9 cellular contexts compared by ENCODE assay signal in genomic region chr12:124369055-124369900, GRCh38.
DNase-seq lines count a peak whose midpoint lies in the region; ATAC-seq, FAIRE-seq and TF ChIP-seq lines count a peak whose summit lies in the region.
"Had no signal": no experiment of that assay in that cellular context is flagged by ENCODE, and none has a peak within 500 bp of the region (broad histone marks: within the 10 kb centered on the region; RNA-seq: fewer than 3 reads in every experiment).

No MANE protein-coding gene starts in this region.

- TF ChIP-seq RAD21 in HepG2 (CRISPR knock-in tag; IDR thresholded peaks at IDR 0.05), result peak; percentile 55

- DNase-seq in HT1080 (ENCODE audit: low read depth) (peak; percentile 83), choroid plexus epithelial cell (ENCODE audit: low read depth) (peak; percentile 96), HepG2 (ENCODE audit: low spot score) (peak; percentile 69), NCI-H510A (lab: John Stamatoyannopoulos, UW) (no peak), mesendoderm (no peak), 8988T (no peak)
- DNase-seq: NK-92 treated with Interleukin-12 subunit alpha and Interleukin-12 subunit beta, amount 100 ng/mL, for 24 hours had no signal

- H2AFZ ChIP-seq in HepG2 (ENCODE audit: low read length), result no peak overlapping the region

- BruUV-seq in HepG2 (replicated peaks; lab: Mats Ljungman, UMichigan), result no TSS peak

- H3K23ac ChIP-seq in mesendoderm (ENCODE audit: low read length), result no peak overlapping the region

- no peak overlapping the region for H3K18ac ChIP-seq in mesendoderm (ENCODE audit: low read length)

- H3K27me3 ChIP-seq in HepG2 (ENCODE audit: control insufficient read depth in 1 of 2, insufficient read depth in 2 of 2, low read length in 2 of 2) (no peaks in the 10 kb centered on the region), subcutaneous abdominal adipose tissue (ENCODE audit: control insufficient read depth in 5 of 5, insufficient read depth in 4 of 5, low read length in 5 of 5) (no peaks in the 10 kb centered on the region), mesendoderm (ENCODE audit: insufficient read depth, low read length, poor library complexity) (no peaks in the 10 kb centered on the region)

- H4K5ac ChIP-seq in mesendoderm (ENCODE audit: low read length), result no peak overlapping the region

- H3K79me2 ChIP-seq in HepG2 (ENCODE audit: insufficient read depth, low read length), result no peaks in the 10 kb centered on the region
- H3K79me2 ChIP-seq in mesendoderm (ENCODE audit: control insufficient read depth, insufficient read depth, low read length), result no peaks in the 10 kb centered on the region

- no peak overlapping the region for H3K56ac ChIP-seq in mesendoderm (ENCODE audit: low read length)

- H3K27ac ChIP-seq in HepG2 (ENCODE audit: extremely low read length, insufficient read depth, low read length), result peak overlapping the region; percentile 77
- peak overlapping the region; percentile 90 for H3K27ac ChIP-seq in subcutaneous abdominal adipose tissue (ENCODE audit: low read depth, low read length)
- H3K27ac ChIP-seq in mesendoderm (ENCODE audit: low read depth, low read length), result no peak overlapping the region

- H2AK5ac ChIP-seq in mesendoderm (ENCODE audit: low read length), result no peak overlapping the region

- no peak overlapping the region for H4K8ac ChIP-seq in mesendoderm (ENCODE audit: low read depth, low read length)

- H3K4ac ChIP-seq in mesendoderm (ENCODE audit: low read depth, low read length), result no peak overlapping the region

- no peak overlapping the region for H2BK120ac ChIP-seq in mesendoderm (ENCODE audit: low read depth, low read length)

- ATAC-seq in HepG2 (peak; percentile 88), GM21825 (IDR thresholded peaks at IDR 0.05; ENCODE audit: unreplicated experiment) (no peak)

- WGBS in HepG2 (ENCODE audit: low lambda C conversion rate), result 79% methylated on average over 9 of the region's 41 CpGs
- no CpG with 5 or more reads among the region's 41 CpGs for WGBS in mesendoderm (ENCODE audit: extremely low coverage, insufficient coverage, low lambda C conversion rate)

- H3K9me3 ChIP-seq in HepG2 (ENCODE audit: low read length) (no peaks in the 10 kb centered on the region), subcutaneous abdominal adipose tissue (ENCODE audit: control insufficient read depth in 5 of 5, low read length in 5 of 5) (no peaks in the 10 kb centered on the region)

- in situ Hi-C loops in HepG2 (cut with HindIII; ENCODE audit: extremely low pct_ligation_motif_present, low pct_unique_long_range_greater_than_20kb), result no loop called here

- POLR2A ChIA-PET in HepG2 (lab: Yijun Ruan, JAX), result interaction anchor here (2.6 kb wide), 1 partner anchor 20 kb away, joined by 9 read pairs; no protein-coding TSS in a partner anchor

- H2BK15ac ChIP-seq in mesendoderm (replicated peaks; ENCODE audit: low read depth), result no peak overlapping the region

- H3K4me1 ChIP-seq in HepG2 (ENCODE audit: insufficient read depth, low read length) (peaks cover 37% of the 10 kb centered on the region), subcutaneous abdominal adipose tissue (ENCODE audit: control insufficient read depth in 5 of 5, insufficient read depth in 5 of 5, low read length in 5 of 5) (peaks cover 6 to 41% (median 36%) of the 10 kb centered on the region in 5 donors), mesendoderm (ENCODE audit: control insufficient read depth, low read depth, low read length) (no peaks in the 10 kb centered on the region)

- FAIRE-seq in HepG2 (lab: Jason Lieb, UNC), result peak; percentile 56

- H3K4me2 ChIP-seq in HepG2 (ENCODE audit: low read depth, low read length) (peak overlapping the region; percentile 56), mesendoderm (ENCODE audit: low read length) (no peak overlapping the region)

- peaks cover 2 to 27% of the 10 kb centered on the region in 2 experiments; a peak in 4 of 5 replicates for H3K36me3 ChIP-seq in HepG2 (replicated peaks in 1 of 2; ENCODE audit: control insufficient read depth in 1 of 2, insufficient read depth in 2 of 2, low read length in 2 of 2)
- peaks cover 0 to 75% (median 40%) of the 10 kb centered on the region in 5 donors for H3K36me3 ChIP-seq in subcutaneous abdominal adipose tissue (ENCODE audit: control insufficient read depth in 5 of 5, insufficient read depth in 5 of 5, low read length in 5 of 5)
- H3K36me3 ChIP-seq in mesendoderm (ENCODE audit: control insufficient read depth, insufficient read depth, low read length), result peaks cover 2% of the 10 kb centered on the region

- no peaks in the 10 kb centered on the region for H4K20me1 ChIP-seq in HepG2 (ENCODE audit: insufficient read depth, low read length)

- H2BK5ac ChIP-seq in mesendoderm (ENCODE audit: low read length), result no peak overlapping the region

- no peak for TF ChIP-seq POLR2A in HepG2 (IDR thresholded peaks at IDR 0.05; ENCODE audit: insufficient read depth in 1 of 2, low read depth in 2 of 2, low read length in 2 of 2)

- H3K4me3 ChIP-seq in choroid plexus epithelial cell (ENCODE audit: low read depth, low read length), result no peak overlapping the region
- H3K4me3 ChIP-seq in HepG2 (replicated peaks in 1 of 3; ENCODE audit: insufficient read depth in 1 of 3, low read depth in 2 of 3, low read length in 3 of 3), result peak overlapping the region in 1 of 3 experiments; percentile 47; a peak in 1 of 6 replicates
- H3K4me3 ChIP-seq in subcutaneous abdominal adipose tissue (ENCODE audit: low read depth in 1 of 5, low read length in 5 of 5), result no peak overlapping the region
- no peak overlapping the region for H3K4me3 ChIP-seq in mesendoderm (ENCODE audit: low read length)

- peaks cover 2% of the 10 kb centered on the region for H3K79me1 ChIP-seq in mesendoderm (ENCODE audit: low read length)

- peak; percentile 49 for TF ChIP-seq CTCF in choroid plexus epithelial cell (conservative IDR thresholded peaks at IDR 0.05; ENCODE audit: low read depth, low read length)
- TF ChIP-seq CTCF in HepG2 (CRISPR knock-in tag; IDR thresholded peaks at IDR 0.05), result peak; percentile 71

- CTCF ChIA-PET in HepG2 (lab: Yijun Ruan, JAX; ENCODE audit: low intra/inter-chr PET ratio, low total read pairs), result no interaction called here

- TF ChIP-seq EP300 in HepG2 (IDR thresholded peaks at IDR 0.05; ENCODE audit: low read depth in 2 of 2, low read length in 2 of 2) (no peak; a peak in 1 of 4 replicates), HepG2 (CRISPR knock-in tag; IDR thresholded peaks at IDR 0.05; ENCODE audit: borderline replicate concordance) (no peak)

- H3K9ac ChIP-seq in HepG2 (ENCODE audit: insufficient read depth, low read depth, low read length), result peak overlapping the region; percentile 59
- peak overlapping the region in 4 of 5 donors; percentile 45 to 74 (median 67) for H3K9ac ChIP-seq in subcutaneous abdominal adipose tissue (ENCODE audit: low read length in 5 of 5)
- H3K9ac ChIP-seq in mesendoderm (ENCODE audit: low read length), result no peak overlapping the region

- intact Hi-C loops in HepG2 (cut with micrococcal nuclease; ENCODE audit: unreplicated experiment), result loop anchor here (1.0 to 10.0 kb wide), 2 partner anchors 16 to 406 kb away; no protein-coding TSS in a partner anchor

TF ChIP-seq in HepG2, 621 proteins besides CTCF, POLR2A, EP300 and RAD21 (continues in another document):
- TF ChIP-seq NCOA2 (CRISPR knock-in tag; IDR thresholded peaks at IDR 0.05) (0 out of 2 replicates have a peak, but pooled peaks have one; percentile 23), UBTF (CRISPR knock-in tag; IDR thresholded peaks at IDR 0.05) (peak; percentile 94), ZMYM3 (CRISPR knock-in tag; IDR thresholded peaks at IDR 0.05) (peak; percentile 82), FOXP1 (IDR thresholded peaks at IDR 0.05) (no peak), FOXP1 (CRISPR knock-in tag; IDR thresholded peaks at IDR 0.05) (no peak), JUNB (CRISPR knock-in tag; IDR thresholded peaks at IDR 0.05; ENCODE audit: borderline replicate concordance) (no peak), MED1 (CRISPR knock-in tag; IDR thresholded peaks at IDR 0.05) (peak; percentile 80), CBX2 (IDR thresholded peaks at IDR 0.05; ENCODE audit: low read depth, low read length) (no peak), CBX2 (CRISPR knock-in tag; IDR thresholded peaks at IDR 0.05; ENCODE audit: low read depth) (no peak), PLRG1 (conservative IDR thresholded peaks at IDR 0.05) (no peak), TAF1 (CRISPR knock-in tag; IDR thresholded peaks at IDR 0.05) (no peak)
- TF ChIP-seq, protein P1, sequence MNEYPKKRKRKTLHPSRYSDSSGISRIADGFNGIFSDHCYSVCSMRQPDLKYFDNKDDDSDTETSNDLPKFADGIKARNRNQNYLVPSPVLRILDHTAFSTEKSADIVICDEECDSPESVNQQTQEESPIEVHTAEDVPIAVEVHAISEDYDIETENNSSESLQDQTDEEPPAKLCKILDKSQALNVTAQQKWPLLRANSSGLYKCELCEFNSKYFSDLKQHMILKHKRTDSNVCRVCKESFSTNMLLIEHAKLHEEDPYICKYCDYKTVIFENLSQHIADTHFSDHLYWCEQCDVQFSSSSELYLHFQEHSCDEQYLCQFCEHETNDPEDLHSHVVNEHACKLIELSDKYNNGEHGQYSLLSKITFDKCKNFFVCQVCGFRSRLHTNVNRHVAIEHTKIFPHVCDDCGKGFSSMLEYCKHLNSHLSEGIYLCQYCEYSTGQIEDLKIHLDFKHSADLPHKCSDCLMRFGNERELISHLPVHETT (CRISPR knock-in tag; conservative IDR thresholded peaks at IDR 0.05), result 0 out of 2 replicates have a peak, but pooled peaks have one; percentile 44

Comparison
In these comparisons a context has a peak if more than half of its experiments do, and no peak if none do; other contexts are left out.
1. DNase-seq: peak in HT1080 (single experiment), choroid plexus epithelial cell (single experiment) and HepG2 (single experiment); none in NCI-H510A (single experiment), mesendoderm (single experiment) and 8988T (single experiment).